In genomic region chr6:13943943-13944342, GRCh38 we compare ENCODE assay signal across 1 cellular context.
TF ChIP-seq lines count a peak whose summit lies in the region.

No MANE protein-coding gene starts in this region.

TF ChIP-seq in GM23338, 12 proteins besides CTCF, POLR2A, EP300 and RAD21 (continued from another document):
- TF ChIP-seq ZNF462 (CRISPR knock-in tag; IDR thresholded peaks at IDR 0.05) (peak; percentile 66), ETS1 (IDR thresholded peaks at IDR 0.05) (no peak)
